ENCODE assay signal across 19 cellular contexts in genomic region chr17:18201108-18201507, GRCh38. TPM values are rescaled to one million over a fixed set of nuclear protein-coding genes. Genes with fewer than 3 reads are reported as not detected.
DNase-seq lines count a peak whose midpoint lies in the region; ATAC-seq and TF ChIP-seq lines count a peak whose summit lies in the region.
"Had no signal": no experiment of that assay in that cellular context is flagged by ENCODE, and none has a peak within 500 bp of the region (broad histone marks: within the 10 kb centered on the region; RNA-seq: fewer than 3 reads in every experiment).

No MANE protein-coding gene starts in this region.

- H3K9me2 ChIP-seq in PC-9 (ENCODE audit: insufficient read depth) = no peaks in the 10 kb centered on the region

- H3K9me3 Mint-ChIP-seq in activated naive CD4-positive, alpha-beta T cell treated with anti-CD3 and anti-CD28 coated beads for 36 hours = no peaks in the 10 kb centered on the region
- H3K9me3 Mint-ChIP-seq in activated naive CD4-positive, alpha-beta T cell treated with anti-CD3 and anti-CD28 coated beads, Interleukin-2, amount 10 ng/mL, durations not matched to agents 7 days and 5 days = no peaks in the 10 kb centered on the region
- no peaks in the 10 kb centered on the region for H3K9me3 Mint-ChIP-seq in CD4-positive, CD25-positive, alpha-beta regulatory T cell
- H3K9me3 Mint-ChIP-seq in IgD-negative memory B cell = no peaks in the 10 kb centered on the region

- peak overlapping the region; percentile 14 for H3K27ac Mint-ChIP-seq in activated naive CD4-positive, alpha-beta T cell treated with anti-CD3 and anti-CD28 coated beads for 36 hours
- H3K27ac Mint-ChIP-seq in activated naive CD4-positive, alpha-beta T cell treated with anti-CD3 and anti-CD28 coated beads, Interleukin-2, amount 10 ng/mL, durations not matched to agents 7 days and 5 days = no peak overlapping the region
- peak overlapping the region in 2 of 3 donors; percentile 31 to 52 for H3K27ac Mint-ChIP-seq in CD4-positive, CD25-positive, alpha-beta regulatory T cell
- peak overlapping the region in 2 of 3 donors; percentile 16 to 52 for H3K27ac Mint-ChIP-seq in IgD-negative memory B cell

- H2AFZ ChIP-seq in PC-9 = no peak overlapping the region

- H3K36me3 ChIP-seq in CD4-positive, CD25-positive, alpha-beta regulatory T cell (ENCODE audit: control insufficient read depth, insufficient read depth, low read length) = peaks cover 69% of the 10 kb centered on the region
- H3K36me3 ChIP-seq in PC-9 (ENCODE audit: low read depth) = peaks cover 13% of the 10 kb centered on the region

- CTCF ChIA-PET in activated naive CD4-positive, alpha-beta T cell treated with anti-CD3 and anti-CD28 coated beads for 36 hours (lab: Charles Lee) = interaction anchor here (0.7 to 1.3 kb wide), 4 partner anchors 12 to 60 kb away, joined by 3 to 6 read pairs (median 4); no protein-coding TSS in a partner anchor
- CTCF ChIA-PET in activated naive CD4-positive, alpha-beta T cell treated with anti-CD3 and anti-CD28 coated beads, Interleukin-2, amount 10 ng/mL, durations not matched to agents 7 days and 5 days (lab: Charles Lee) = interaction anchor here (1.0 to 2.0 kb wide), 2 partner anchors 9 to 11 kb away, joined by 3 to 6 read pairs; no protein-coding TSS in a partner anchor
- CTCF ChIA-PET in PC-9 (lab: Charles Lee) = no interaction called here

- peaks cover 12% of the 10 kb centered on the region for H3K4me1 ChIP-seq in CD4-positive, CD25-positive, alpha-beta regulatory T cell (ENCODE audit: control insufficient read depth, insufficient read depth, low read length, poor library complexity, severe bottlenecking)
- peaks cover 16% of the 10 kb centered on the region for H3K4me1 ChIP-seq in PC-9 (replicated peaks; ENCODE audit: insufficient read depth)

- peaks cover 12% of the 10 kb centered on the region for H3F3A ChIP-seq in PC-9 (ENCODE audit: insufficient read depth, low read depth)

- H3K9me3 ChIP-seq in CD4-positive, CD25-positive, alpha-beta regulatory T cell (ENCODE audit: control insufficient read depth in 2 of 2, low read length in 2 of 2) = no peaks in the 10 kb centered on the region
- H3K9me3 ChIP-seq in PC-9 (ENCODE audit: insufficient read depth, low read depth) = no peaks in the 10 kb centered on the region

- no peak overlapping the region for H3K4me2 ChIP-seq in PC-9
- H3K4me2 ChIP-seq: KMS-11 had no signal

- no peak for DNase-seq in activated naive CD4-positive, alpha-beta T cell treated with anti-CD3 and anti-CD28 coated beads for 36 hours
- no peak for DNase-seq in activated naive CD4-positive, alpha-beta T cell treated with anti-CD3 and anti-CD28 coated beads, Interleukin-2, amount 10 ng/mL, durations not matched to agents 7 days and 5 days
- no peak for DNase-seq in CD4-positive, CD25-positive, alpha-beta regulatory T cell
- no peak for DNase-seq in left ventricle myocardium superior
- no peak for DNase-seq in DMS153 treated with DMSO at 0.1 percent for 48 hours (lab: John Stamatoyannopoulos, UW; ENCODE audit: unreplicated experiment)
- no peak for DNase-seq in PC-9
- DNase-seq: 8988T, DMS53, EL, GOT3, MV-4-11, NCI-H2227 treated with DMSO at 0.1 percent for 48 hours, NCI-H510A treated with DMSO at 0.1 percent for 48 hours, NCI-H774, SHP77 treated with DMSO at 0.1 percent for 48 hours had no signal

- BruUV-seq in PC-9 (replicated peaks; lab: Mats Ljungman, UMichigan) = no TSS peak

- peaks cover 31% of the 10 kb centered on the region for H3K4me1 Mint-ChIP-seq in activated naive CD4-positive, alpha-beta T cell treated with anti-CD3 and anti-CD28 coated beads for 36 hours (ENCODE audit: low read depth)
- peaks cover 14% of the 10 kb centered on the region for H3K4me1 Mint-ChIP-seq in activated naive CD4-positive, alpha-beta T cell treated with anti-CD3 and anti-CD28 coated beads, Interleukin-2, amount 10 ng/mL, durations not matched to agents 7 days and 5 days
- H3K4me1 Mint-ChIP-seq in CD4-positive, CD25-positive, alpha-beta regulatory T cell = peaks cover 5 to 64% (median 29%) of the 10 kb centered on the region in 4 donors
- H3K4me1 Mint-ChIP-seq in IgD-negative memory B cell = peaks cover 5 to 16% (median 15%) of the 10 kb centered on the region in 3 donors

- H3K27me3 ChIP-seq in CD4-positive, CD25-positive, alpha-beta regulatory T cell (ENCODE audit: control insufficient read depth, insufficient read depth, low read length) = no peaks in the 10 kb centered on the region
- no peaks in the 10 kb centered on the region for H3K27me3 ChIP-seq in PC-9 (ENCODE audit: insufficient read depth, low read depth)

- no peak overlapping the region for H3K4me3 Mint-ChIP-seq in activated naive CD4-positive, alpha-beta T cell treated with anti-CD3 and anti-CD28 coated beads for 36 hours
- no peak overlapping the region for H3K4me3 Mint-ChIP-seq in activated naive CD4-positive, alpha-beta T cell treated with anti-CD3 and anti-CD28 coated beads, Interleukin-2, amount 10 ng/mL, durations not matched to agents 7 days and 5 days
- peak overlapping the region in 1 of 4 donors; percentile 36 for H3K4me3 Mint-ChIP-seq in CD4-positive, CD25-positive, alpha-beta regulatory T cell
- H3K4me3 Mint-ChIP-seq in IgD-negative memory B cell = no peak overlapping the region
- H3K4me3 Mint-ChIP-seq: B cell had no signal

- peaks cover 16% of the 10 kb centered on the region for H3K36me3 Mint-ChIP-seq in activated naive CD4-positive, alpha-beta T cell treated with anti-CD3 and anti-CD28 coated beads for 36 hours (ENCODE audit: low read depth)
- H3K36me3 Mint-ChIP-seq in activated naive CD4-positive, alpha-beta T cell treated with anti-CD3 and anti-CD28 coated beads, Interleukin-2, amount 10 ng/mL, durations not matched to agents 7 days and 5 days = peaks cover 40% of the 10 kb centered on the region
- H3K36me3 Mint-ChIP-seq in CD4-positive, CD25-positive, alpha-beta regulatory T cell = peaks cover 24% of the 10 kb centered on the region
- H3K36me3 Mint-ChIP-seq in IgD-negative memory B cell = no peaks in the 10 kb centered on the region

- no peak overlapping the region for H3K27ac ChIP-seq in CD4-positive, CD25-positive, alpha-beta regulatory T cell (ENCODE audit: insufficient read depth, low read length, poor library complexity, severe bottlenecking)
- H3K27ac ChIP-seq in PC-9 = no peak overlapping the region
- H3K27ac ChIP-seq: KMS-11 had no signal

- H4K20me1 ChIP-seq in PC-9 (ENCODE audit: insufficient read depth) = peaks cover 67% of the 10 kb centered on the region

- intact Hi-C loops in activated naive CD4-positive, alpha-beta T cell treated with anti-CD3 and anti-CD28 coated beads for 36 hours (cut with micrococcal nuclease) = no loop called here
- intact Hi-C loops in left ventricle myocardium superior (cut with micrococcal nuclease) = no loop called here
- intact Hi-C loops in PC-9 (cut with micrococcal nuclease; ENCODE audit: unreplicated experiment) = no loop called here

- no peak for ATAC-seq in CD4-positive, CD25-positive, alpha-beta regulatory T cell (ENCODE audit: low read depth in 2 of 2)
- ATAC-seq in left ventricle myocardium superior = peak; percentile 68
- ATAC-seq in HG03280 (IDR thresholded peaks at IDR 0.05; ENCODE audit: unreplicated experiment) = no peak

- no peak for TF ChIP-seq CTCF in PC-9 (conservative IDR thresholded peaks at IDR 0.05)

- H3K4me3 ChIP-seq in CD4-positive, CD25-positive, alpha-beta regulatory T cell (ENCODE audit: low read depth, low read length) = no peak overlapping the region
- H3K4me3 ChIP-seq in PC-9 = no peak overlapping the region

- POLR2A ChIA-PET in PC-9 (lab: Charles Lee; ENCODE audit: unreplicated experiment) = no interaction called here

- H3K27me3 Mint-ChIP-seq in activated naive CD4-positive, alpha-beta T cell treated with anti-CD3 and anti-CD28 coated beads for 36 hours (ENCODE audit: low read depth) = no peaks in the 10 kb centered on the region
- H3K27me3 Mint-ChIP-seq in activated naive CD4-positive, alpha-beta T cell treated with anti-CD3 and anti-CD28 coated beads, Interleukin-2, amount 10 ng/mL, durations not matched to agents 7 days and 5 days = no peaks in the 10 kb centered on the region
- no peaks in the 10 kb centered on the region for H3K27me3 Mint-ChIP-seq in CD4-positive, CD25-positive, alpha-beta regulatory T cell
- H3K27me3 Mint-ChIP-seq in IgD-negative memory B cell = no peaks in the 10 kb centered on the region
- H3K27me3 Mint-ChIP-seq: B cell had no signal

- peaks cover 51% of the 10 kb centered on the region for H3K79me2 ChIP-seq in PC-9 (ENCODE audit: low read depth)

RNA-seq across cellular contexts. Expression of gene ALKBH5, which starts 17.5 kb away (rescaled TPM):
- total RNA-seq in activated naive CD4-positive, alpha-beta T cell treated with anti-CD3 and anti-CD28 coated beads for 36 hours = 10 to 100 TPM; 83.4 to 86.7 TPM
- 118 TPM for total RNA-seq in CD4-positive, CD25-positive, alpha-beta regulatory T cell
- 100 to 1,000 TPM; 102 to 123 (median 115) TPM for polyA plus RNA-seq in CD4-positive, CD25-positive, alpha-beta regulatory T cell
- 144 TPM for polyA plus RNA-seq in IgD-negative memory B cell
- total RNA-seq in left ventricle myocardium superior = 197 TPM
- total RNA-seq in PC-9 (2021) = 101 and 117 TPM in 2 replicates

RNA-seq across cellular contexts. Expression of gene LLGL1, which starts 24.3 kb away (rescaled TPM):
- 10 to 100 TPM; 14.8 to 15.0 TPM for total RNA-seq in activated naive CD4-positive, alpha-beta T cell treated with anti-CD3 and anti-CD28 coated beads for 36 hours
- total RNA-seq in CD4-positive, CD25-positive, alpha-beta regulatory T cell = 16.6 TPM
- 1 to 10 TPM; 1.0 to 2.2 (median 1.6) TPM for polyA plus RNA-seq in CD4-positive, CD25-positive, alpha-beta regulatory T cell
- polyA plus RNA-seq in IgD-negative memory B cell = 0.40 TPM
- total RNA-seq in left ventricle myocardium superior (9.0 TPM), PC-9 (2021) (44.9 and 57.6 TPM in 2 replicates)

RNA-seq across cellular contexts. Expression of gene FLII, which starts 57.4 kb away (rescaled TPM):
- total RNA-seq in activated naive CD4-positive, alpha-beta T cell treated with anti-CD3 and anti-CD28 coated beads for 36 hours = 100 to 1,000 TPM; 326 to 328 TPM
- total RNA-seq in CD4-positive, CD25-positive, alpha-beta regulatory T cell = 344 TPM
- polyA plus RNA-seq in CD4-positive, CD25-positive, alpha-beta regulatory T cell = 100 to 1,000 TPM; 123 to 154 (median 127) TPM
- polyA plus RNA-seq in IgD-negative memory B cell = 150 TPM
- total RNA-seq in left ventricle myocardium superior (292 TPM), PC-9 (2021) (430 and 434 TPM in 2 replicates)

RNA-seq across cellular contexts. Expression of gene MIEF2, which starts 59.4 kb away (rescaled TPM):
- total RNA-seq in activated naive CD4-positive, alpha-beta T cell treated with anti-CD3 and anti-CD28 coated beads for 36 hours = 1 to 10 TPM; 6.0 to 7.1 TPM
- total RNA-seq in CD4-positive, CD25-positive, alpha-beta regulatory T cell = 12.1 TPM
- polyA plus RNA-seq in CD4-positive, CD25-positive, alpha-beta regulatory T cell = 10 to 100 TPM; 11.7 to 19.9 (median 15.2) TPM
- 12.3 TPM for polyA plus RNA-seq in IgD-negative memory B cell
- total RNA-seq in left ventricle myocardium superior (32.2 TPM), PC-9 (2021) (29.6 and 33.0 TPM in 2 replicates)
